In genomic region chr20:48538058-48538825, GRCh38 we compare ENCODE assay signal across 14 cellular contexts.
DNase-seq lines count a peak whose midpoint lies in the region; ATAC-seq and TF ChIP-seq lines count a peak whose summit lies in the region.
"Had no signal": no experiment of that assay in that cellular context is flagged by ENCODE, and none has a peak within 500 bp of the region (broad histone marks: within the 10 kb centered on the region; RNA-seq: fewer than 3 reads in every experiment).

No MANE protein-coding gene starts in this region.

- peak; percentile 52 for ATAC-seq in lung (ENCODE audit: insufficient read depth, low FRiP score)
- no peak for ATAC-seq in activated T-cell treated with anti-CD3 and anti-CD28 coated beads, Interleukin-2, amount 50 U/mL, for 4 hours

- 0 out of 2 replicates have a peak overlapping the region, but pooled peaks have one; percentile 16 for H3K9ac ChIP-seq in HUES48 (ENCODE audit: low read depth, low read length)

- no peak overlapping the region for H3K4me3 Mint-ChIP-seq in activated T-cell treated with anti-CD3 and anti-CD28 coated beads, Interleukin-2, amount 50 U/mL, for 4 hours
- H3K4me3 Mint-ChIP-seq: CD4-positive, alpha-beta T cell; IgD-negative memory B cell had no signal

- no peaks in the 10 kb centered on the region for H3K9me3 Mint-ChIP-seq in activated T-cell treated with anti-CD3 and anti-CD28 coated beads, Interleukin-2, amount 50 U/mL, for 4 hours
- H3K9me3 Mint-ChIP-seq: CD4-positive, alpha-beta T cell; IgD-negative memory B cell had no signal

- H3K4me1 ChIP-seq in HUES48 (ENCODE audit: control insufficient read depth, insufficient read depth, low read length) = peaks cover 15% of the 10 kb centered on the region
- H3K4me1 ChIP-seq in lung (ENCODE audit: control insufficient read depth in 2 of 2, insufficient read depth in 2 of 2, low read length in 2 of 2) = no peaks in the 10 kb centered on the region
- no peaks in the 10 kb centered on the region for H3K4me1 ChIP-seq in BE2C

- H3K27ac ChIP-seq in HUES48 (ENCODE audit: low read depth, low read length) (peak overlapping the region; percentile 89), brain microvascular endothelial cell (no peak overlapping the region), lung (ENCODE audit: low read depth in 1 of 2, low read length in 1 of 2) (no peak overlapping the region)
- H3K27ac ChIP-seq: thoracic aorta, WERI-Rb-1 had no signal

- no peaks in the 10 kb centered on the region for H3K4me1 Mint-ChIP-seq in activated T-cell treated with anti-CD3 and anti-CD28 coated beads, Interleukin-2, amount 50 U/mL, for 4 hours (ENCODE audit: low read depth)

- peaks cover 29% of the 10 kb centered on the region for H3K27me3 Mint-ChIP-seq in activated T-cell treated with anti-CD3 and anti-CD28 coated beads, Interleukin-2, amount 50 U/mL, for 4 hours (ENCODE audit: low read depth)

- H3K9me3 ChIP-seq in HUES48 (ENCODE audit: control insufficient read depth, insufficient read depth, low read length) (peaks cover 4% of the 10 kb centered on the region; the same call in 1 of the 2 replicates), lung (ENCODE audit: control insufficient read depth in 2 of 2, insufficient read depth in 1 of 2, low read length in 1 of 2) (peaks cover 0 to 4% of the 10 kb centered on the region in 2 donors), BE2C (no peaks in the 10 kb centered on the region)
- H3K9me3 ChIP-seq: thoracic aorta had no signal

- 56 to 62% methylated on average over 10 of the region's 10 CpGs for WGBS in lung, 2 donors

- no peaks in the 10 kb centered on the region for H3K36me3 ChIP-seq in HUES48 (ENCODE audit: control insufficient read depth, insufficient read depth, low read length)
- H3K36me3 ChIP-seq in brain microvascular endothelial cell (replicated peaks) = no peaks in the 10 kb centered on the region
- no peaks in the 10 kb centered on the region for H3K36me3 ChIP-seq in lung (ENCODE audit: control insufficient read depth in 2 of 2, insufficient read depth in 2 of 2, low read length in 2 of 2)
- H3K36me3 ChIP-seq in BE2C = no peaks in the 10 kb centered on the region
- H3K36me3 ChIP-seq: thoracic aorta, WERI-Rb-1 had no signal

- in situ Hi-C loops in brain microvascular endothelial cell (cut with HindIII; ENCODE audit: low pct_ligation_motif_present, low sequenced_read_pairs) = no loop called here

- DNase-seq in AG20443 (ENCODE audit: low spot score) = peak; percentile 33
- DNase-seq in brain microvascular endothelial cell = peak; percentile 83
- peak; percentile 44 for DNase-seq in lung (ENCODE audit: low spot score)
- no peak for DNase-seq in BE2C
- DNase-seq in stimulated activated CD4-positive, alpha-beta T cell treated with anti-CD3 and anti-CD28 coated beads, Interleukin-12 subunit alpha, Interleukin-12 subunit beta, amount 100 ng/mL, for 4 hours = no peak
- no peak for DNase-seq in activated T-cell treated with anti-CD3 and anti-CD28 coated beads, Interleukin-2, amount 50 U/mL, for 4 hours
- no peak for DNase-seq in DMS53 (lab: John Stamatoyannopoulos, UW)
- DNase-seq: activated naive CD4-positive, alpha-beta T cell; CD4-positive, alpha-beta T cell; NCI-H82; WERI-Rb-1 had no signal

- H3K4me3 ChIP-seq in HUES48 (ENCODE audit: low read depth, low read length) (peak overlapping the region; percentile 15; the same call in 1 of the 2 replicates), brain microvascular endothelial cell (ENCODE audit: low read depth, low read length) (no peak overlapping the region), lung (no peak overlapping the region), BE2C (ENCODE audit: low read depth, low read length) (no peak overlapping the region)
- H3K4me3 ChIP-seq: thoracic aorta had no signal

- H3K27me3 ChIP-seq in HUES48 (ENCODE audit: control insufficient read depth, insufficient read depth, low read length) (no peaks in the 10 kb centered on the region), brain microvascular endothelial cell (replicated peaks) (no peaks in the 10 kb centered on the region), lung (ENCODE audit: control insufficient read depth, insufficient read depth) (no peaks in the 10 kb centered on the region), BE2C (no peaks in the 10 kb centered on the region)

- TF ChIP-seq CTCF in brain microvascular endothelial cell (IDR thresholded peaks at IDR 0.05; ENCODE audit: low read depth, low read length, missing control alignments) (no peak), lung (IDR thresholded peaks at IDR 0.05; ENCODE audit: control extremely low read depth, extremely low read depth) (no peak), BE2C (IDR thresholded peaks at IDR 0.05; ENCODE audit: low read depth, low read length) (no peak)

- H3K36me3 Mint-ChIP-seq in activated T-cell treated with anti-CD3 and anti-CD28 coated beads, Interleukin-2, amount 50 U/mL, for 4 hours (ENCODE audit: insufficient read depth) = no peaks in the 10 kb centered on the region

Comparison
In these comparisons a context has a peak if more than half of its experiments do, and no peak if none do; other contexts are left out.
1. DNase-seq: peak in AG20443 (single experiment), brain microvascular endothelial cell (single experiment) and lung (single experiment); none in BE2C (single experiment), stimulated activated CD4-positive, alpha-beta T cell treated with anti-CD3 and anti-CD28 coated beads, Interleukin-12 subunit alpha, Interleukin-12 subunit beta, amount 100 ng/mL, for 4 hours (single experiment), activated T-cell treated with anti-CD3 and anti-CD28 coated beads, Interleukin-2, amount 50 U/mL, for 4 hours (single experiment) and DMS53 (single experiment).